8 cellular contexts compared by ENCODE assay signal in the genomic region with DNA sequence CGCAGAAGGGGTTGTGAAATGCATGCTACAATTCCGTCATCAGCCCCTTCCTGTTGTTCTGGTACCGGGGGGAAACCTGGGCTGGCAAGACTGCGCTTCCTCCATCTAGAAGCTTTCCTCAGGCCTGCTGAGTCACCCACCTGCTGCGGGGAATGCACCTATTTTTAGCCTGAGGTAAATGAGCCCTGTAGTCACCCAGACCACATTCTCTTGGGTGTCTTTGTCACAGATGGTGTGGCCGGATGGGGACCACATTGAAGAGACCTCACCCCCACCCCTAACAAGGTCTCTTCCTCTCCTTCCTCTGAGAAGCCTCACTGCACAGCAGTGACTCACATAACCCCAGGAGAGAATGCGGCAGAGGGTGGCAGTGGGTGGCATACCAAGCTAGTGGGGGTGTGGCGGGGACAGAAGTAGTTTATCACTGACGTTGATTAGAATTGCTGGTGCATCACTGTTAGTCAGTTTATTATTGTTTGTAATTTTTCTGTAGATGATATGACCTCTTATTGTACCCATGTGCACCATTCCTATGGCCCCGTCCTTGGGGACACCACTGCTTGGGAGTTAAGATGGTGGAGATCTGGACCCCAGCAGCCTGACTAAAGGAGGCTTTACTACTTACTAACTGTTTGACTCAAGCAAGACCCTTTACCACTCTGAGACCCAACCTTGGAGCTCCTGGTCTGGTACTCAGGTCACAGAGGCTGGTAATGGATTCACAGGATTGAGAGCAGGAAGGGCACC.
DNase-seq lines count a peak whose midpoint lies in the region; ATAC-seq, FAIRE-seq and TF ChIP-seq lines count a peak whose summit lies in the region.

No MANE protein-coding gene starts in this region.

- H3K4me1 Mint-ChIP-seq in astrocyte (ENCODE audit: low read depth, unreplicated experiment) = peaks cover 37% of the 10 kb centered on the region

- H3K27ac ChIP-seq in right atrium auricular region (peak overlapping the region in 1 of 2 donors; percentile 75), astrocyte (ENCODE audit: low read depth, low read length) (peak overlapping the region; percentile 11)

- H3K27me3 ChIP-seq in right atrium auricular region = no peaks in the 10 kb centered on the region
- no peaks in the 10 kb centered on the region for H3K27me3 ChIP-seq in astrocyte (ENCODE audit: insufficient read depth, low read length)

- FAIRE-seq in astrocyte (lab: Jason Lieb, UNC) = no peak

- H3K4me2 ChIP-seq in astrocyte (ENCODE audit: low read length) = peak overlapping the region; percentile 61

- no peaks in the 10 kb centered on the region for H3K79me2 ChIP-seq in astrocyte (ENCODE audit: insufficient read depth, low read length)

- H3K36me3 Mint-ChIP-seq in astrocyte (ENCODE audit: low read depth, unreplicated experiment) = no peaks in the 10 kb centered on the region

- TF ChIP-seq CTCF in right atrium auricular region (IDR thresholded peaks at IDR 0.05) (no peak), astrocyte (IDR thresholded peaks at IDR 0.05; ENCODE audit: insufficient read depth, low read depth, low read length) (no peak)

- H3K9me3 ChIP-seq in right atrium auricular region = no peaks in the 10 kb centered on the region
- H3K9me3 ChIP-seq in astrocyte (ENCODE audit: insufficient read depth, low read depth, low read length) = peaks cover 7% of the 10 kb centered on the region

- H3K9ac ChIP-seq in astrocyte (ENCODE audit: low read length) = peak overlapping the region; percentile 3

- no peak overlapping the region for H3K4me3 ChIP-seq in right atrium auricular region
- no peak overlapping the region for H3K4me3 ChIP-seq in astrocyte (ENCODE audit: insufficient read depth, low read depth, low read length)

- intact Hi-C loops in Right ventricle myocardium inferior (cut with DNase I) = no loop called here

- H3K27ac Mint-ChIP-seq in astrocyte (ENCODE audit: unreplicated experiment) = peak overlapping the region; percentile 58

- DNase-seq in Right ventricle myocardium inferior (ENCODE audit: missing footprints) (no peak), right atrium auricular region (ENCODE audit: low spot score) (no peak), T-helper 1 cell (peak; percentile 64 to 99 (median 75)), astrocyte (ENCODE audit: low read depth) (peak; percentile 54), nucleus accumbens (lab: John Stamatoyannopoulos, UW) (peak in 33 of 56 donors; percentile 3 to 77 (median 33)), pons (ENCODE audit: low spot score) (no peak), SK-N-DZ (ENCODE audit: low spot score) (no peak)

- H3K27me3 Mint-ChIP-seq in astrocyte (ENCODE audit: low read depth, unreplicated experiment) = no peaks in the 10 kb centered on the region

- H3K9me3 Mint-ChIP-seq in astrocyte (ENCODE audit: unreplicated experiment) = no peaks in the 10 kb centered on the region

- no peak overlapping the region for H2AFZ ChIP-seq in astrocyte (ENCODE audit: low read depth, low read length)

- no peak overlapping the region for H3K4me3 Mint-ChIP-seq in astrocyte (ENCODE audit: unreplicated experiment)

- H3K4me1 ChIP-seq in right atrium auricular region (peaks cover 0 to 52% of the 10 kb centered on the region in 2 donors), astrocyte (ENCODE audit: insufficient read depth, low read length) (peaks cover 38% of the 10 kb centered on the region)

- ATAC-seq in Right ventricle myocardium inferior = peak; percentile 14
- ATAC-seq in HG03196 (IDR thresholded peaks at IDR 0.05; ENCODE audit: unreplicated experiment) = peak; percentile 85

- H3K36me3 ChIP-seq in right atrium auricular region (no peaks in the 10 kb centered on the region), astrocyte (ENCODE audit: insufficient read depth, low read length) (no peaks in the 10 kb centered on the region)

- no peaks in the 10 kb centered on the region for H4K20me1 ChIP-seq in astrocyte (ENCODE audit: insufficient read depth, low read length)

Comparison
In these comparisons a context has a peak if more than half of its experiments do, and no peak if none do; other contexts are left out.
1. DNase-seq: peak in T-helper 1 cell (5 of 5), astrocyte (single experiment) and nucleus accumbens (33 of 56); none in Right ventricle myocardium inferior (single experiment), right atrium auricular region (single experiment), pons (single experiment) and SK-N-DZ (single experiment).